Comparison of ENCODE assay signal across 28 cellular contexts in the genomic region with DNA sequence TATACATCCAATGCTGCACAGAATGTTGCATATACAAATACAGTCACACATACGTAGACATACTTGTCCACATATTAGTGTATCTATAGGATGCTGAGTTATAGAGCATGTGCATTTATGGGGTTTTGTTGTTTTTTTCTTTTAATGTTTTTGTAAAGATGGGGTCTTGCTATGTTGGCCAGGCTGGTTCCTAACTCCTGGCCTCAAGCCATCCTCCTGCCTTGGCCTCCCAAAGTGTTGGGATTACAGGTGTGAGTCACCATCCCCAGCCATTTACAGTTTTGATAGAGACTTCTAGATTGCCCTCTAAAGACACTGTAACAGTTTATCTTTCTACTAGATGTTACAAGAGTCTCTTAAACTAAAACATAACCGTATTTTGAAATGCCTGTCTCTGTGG. TPM values are rescaled to one million over a fixed set of nuclear protein-coding genes. Genes with fewer than 3 reads are reported as not detected.
A peak's percentile ranks its signal among the peaks of the same experiment; 100 is the strongest.
DNase-seq lines count a peak whose midpoint lies in the region; ATAC-seq, FAIRE-seq and TF ChIP-seq lines count a peak whose summit lies in the region.
"Had no signal": no experiment of that assay in that cellular context is flagged by ENCODE, and none has a peak within 500 bp of the region (broad histone marks: within the 10 kb centered on the region; RNA-seq: fewer than 3 reads in every experiment).

No MANE protein-coding gene starts in this region.

- TF ChIP-seq CTCF in cardiac muscle cell (IDR thresholded peaks at IDR 0.05; ENCODE audit: low read depth, low read length) (no peak), heart left ventricle (IDR thresholded peaks at IDR 0.05) (no peak), GM12878 (IDR thresholded peaks at IDR 0.05 in 2 of 3, conservative IDR thresholded peaks at IDR 0.05 in 1 of 3; ENCODE audit: control insufficient read depth in 2 of 3, extremely low read depth in 1 of 3, insufficient read depth in 1 of 3, low read depth in 3 of 3, low read length in 3 of 3) (no peak), endothelial cell (IDR thresholded peaks at IDR 0.05; ENCODE audit: unreplicated experiment) (no peak)

- in situ Hi-C loops in GM12878 (cut with MboI): no loop called here

- TF ChIP-seq POLR2A in heart left ventricle (IDR thresholded peaks at IDR 0.05): no peak
- TF ChIP-seq POLR2A in GM12878 (IDR thresholded peaks at IDR 0.05; ENCODE audit: low read depth, low read length): no peak

- H2AFZ ChIP-seq in GM12878 (ENCODE audit: control insufficient read depth, low read depth, low read length): no peak overlapping the region
- H2AFZ ChIP-seq: GM23248 had no signal

- H3K27ac Mint-ChIP-seq in T-helper 17 cell (peak overlapping the region; percentile 61), endothelial cell (ENCODE audit: unreplicated experiment) (no peak overlapping the region)
- H3K27ac Mint-ChIP-seq: CD4-positive, alpha-beta T cell had no signal

- H3K9me3 ChIP-seq in cardiac muscle cell (ENCODE audit: low read depth) (no peaks in the 10 kb centered on the region), heart left ventricle (no peaks in the 10 kb centered on the region), T-helper 17 cell (ENCODE audit: control insufficient read depth, low read length, poor library complexity, severe bottlenecking) (no peaks in the 10 kb centered on the region), GM12878 (replicated peaks; ENCODE audit: control insufficient read depth, insufficient read depth, low read length) (no peaks in the 10 kb centered on the region)
- H3K9me3 ChIP-seq: BE2C; BLaER1 treated with 17β-estradiol and CSF1 and Interleukin-3, amounts not matched to agents 10 nM and 100 nM had no signal

- H3K27ac ChIP-seq in cardiac muscle cell (peak overlapping the region; percentile 74), heart left ventricle (no peak overlapping the region), GM12878 (ENCODE audit: control insufficient read depth, insufficient read depth) (no peak overlapping the region)
- H3K27ac ChIP-seq: 22Rv1; BLaER1 treated with 17β-estradiol and CSF1 and Interleukin-3, amounts not matched to agents 10 nM and 100 nM; GM23248 had no signal

- H3K4me3 Mint-ChIP-seq in T-helper 17 cell: no peak overlapping the region
- peak overlapping the region; percentile 31 for H3K4me3 Mint-ChIP-seq in endothelial cell (ENCODE audit: unreplicated experiment)
- H3K4me3 Mint-ChIP-seq: CD4-positive, alpha-beta T cell had no signal

- intact Hi-C loops in heart left ventricle (cut with DNase I) (no loop called here), GM12878 (cut with micrococcal nuclease; ENCODE audit: unreplicated experiment) (no loop called here)

- no peaks in the 10 kb centered on the region for H4K20me1 ChIP-seq in GM12878 (ENCODE audit: control insufficient read depth, insufficient read depth)

- H3K4me1 ChIP-seq in cardiac muscle cell (ENCODE audit: low read depth) (peaks cover 15% of the 10 kb centered on the region), heart left ventricle (no peaks in the 10 kb centered on the region), GM12878 (ENCODE audit: control insufficient read depth, insufficient read depth, low read length) (no peaks in the 10 kb centered on the region)
- H3K4me1 ChIP-seq: BE2C had no signal

- H3K36me3 ChIP-seq in cardiac muscle cell (peaks cover 84% of the 10 kb centered on the region), heart left ventricle (peaks cover 3 to 99% (median 97%) of the 10 kb centered on the region in 9 donors), GM12878 (ENCODE audit: control insufficient read depth in 2 of 2, insufficient read depth in 2 of 2, low read length in 1 of 2) (peaks cover 38 to 65% of the 10 kb centered on the region in 2 experiments)

- H3K4me3 ChIP-seq in cardiac muscle cell (no peak overlapping the region), heart left ventricle (no peak overlapping the region), GM12878 (no peak overlapping the region)
- H3K4me3 ChIP-seq: BLaER1 treated with 17β-estradiol and CSF1 and Interleukin-3, amounts not matched to agents 10 nM and 100 nM; GM23248 had no signal

- POLR2A ChIA-PET in GM12878 (lab: Charles Lee): no interaction called here

- no peak for DNase-seq in cardiac muscle cell (ENCODE audit: low read depth in 1 of 2, low spot score in 1 of 2)
- DNase-seq in heart left ventricle: no peak
- no peak for DNase-seq in T-helper 17 cell
- DNase-seq in GM12878 (ENCODE audit: low read depth, low spot score): no peak
- DNase-seq in endothelial cell (ENCODE audit: low spot score): no peak
- no peak for DNase-seq in NCI-H1417 treated with DMSO at 0.1 percent for 48 hours (lab: John Stamatoyannopoulos, UW)
- no peak for DNase-seq in NCI-H226
- DNase-seq: ACHN; AML-193; BE2C; CD4-positive, alpha-beta T cell; CD8-positive, alpha-beta memory T cell; DMS 273 treated with DMSO at 0.1 percent for 48 hours; DMS79; EL; GDM1; GM23248; H7; HCEC 1CT had no signal

- SMC1A ChIA-PET in GM12878 (lab: Charles Lee; ENCODE audit: uncharacterized antibody, unreplicated experiment): no interaction called here

- WGBS in heart left ventricle, 4 donors: 87 to 93% (median 92%) methylated on average over 2 of the region's 2 CpGs
- WGBS in GM12878 (ENCODE audit: insufficient coverage, insufficient replicate concordance, low lambda C conversion rate, missing lambda C conversion rate): 96% methylated on average over 2 of the region's 2 CpGs

- H3K27me3 Mint-ChIP-seq in T-helper 17 cell (no peaks in the 10 kb centered on the region), endothelial cell (ENCODE audit: unreplicated experiment) (peaks cover 5% of the 10 kb centered on the region)
- H3K27me3 Mint-ChIP-seq: CD4-positive, alpha-beta T cell; CD8-positive, alpha-beta memory T cell had no signal

- H3K4me1 Mint-ChIP-seq in T-helper 17 cell: peaks cover 16% of the 10 kb centered on the region
- H3K4me1 Mint-ChIP-seq in endothelial cell (ENCODE audit: unreplicated experiment): peaks cover 10% of the 10 kb centered on the region
- H3K4me1 Mint-ChIP-seq: CD14-positive monocyte had no signal

- H3K27me3 ChIP-seq in cardiac muscle cell (no peaks in the 10 kb centered on the region), heart left ventricle (no peaks in the 10 kb centered on the region), GM12878 (replicated peaks in 1 of 2; ENCODE audit: control insufficient read depth in 2 of 2, insufficient read depth in 2 of 2, low read length in 1 of 2) (no peaks in the 10 kb centered on the region)
- H3K27me3 ChIP-seq: BE2C; BLaER1 treated with 17β-estradiol and CSF1 and Interleukin-3, amounts not matched to agents 10 nM and 100 nM had no signal

- H3K4me2 ChIP-seq in GM12878 (ENCODE audit: control insufficient read depth, insufficient read depth): no peak overlapping the region
- H3K4me2 ChIP-seq: BLaER1 treated with 17β-estradiol and CSF1 and Interleukin-3, amounts not matched to agents 10 nM and 100 nM had no signal

- H3K9ac ChIP-seq in GM12878 (ENCODE audit: control insufficient read depth, insufficient read depth, low read length): no peak overlapping the region
- H3K9ac ChIP-seq: BLaER1 treated with 17β-estradiol and CSF1 and Interleukin-3, amounts not matched to agents 10 nM and 100 nM; GM23248 had no signal

- H3K9me3 Mint-ChIP-seq in endothelial cell (ENCODE audit: unreplicated experiment): no peaks in the 10 kb centered on the region
- H3K9me3 Mint-ChIP-seq: CD14-positive monocyte; CD4-positive, alpha-beta T cell; CD8-positive, alpha-beta memory T cell had no signal

- H3K79me2 ChIP-seq in GM12878 (ENCODE audit: control insufficient read depth, insufficient read depth, low read length): no peaks in the 10 kb centered on the region

- no peak for TF ChIP-seq RAD21 in GM12878 (IDR thresholded peaks at IDR 0.05; ENCODE audit: insufficient read depth, low read depth, low read length)

- no peak for ATAC-seq in heart left ventricle
- ATAC-seq in T-helper 17 cell: no peak
- no peak for ATAC-seq in GM12878
- ATAC-seq in HG03097 (IDR thresholded peaks at IDR 0.05; ENCODE audit: low FRiP score, unreplicated experiment): no peak

- CTCF ChIA-PET in GM12878 (lab: Yijun Ruan, JAX): no interaction called here

- TF ChIP-seq EP300 in GM12878 (IDR thresholded peaks at IDR 0.05; ENCODE audit: borderline replicate concordance in 1 of 2, control insufficient read depth in 1 of 2, low read depth in 2 of 2, low read length in 2 of 2): no peak

- no peak for FAIRE-seq in GM12878 (lab: Jason Lieb, UNC)
- FAIRE-seq: A204.1, D721Med, GM12891, GM18507, H1 had no signal

- no TSS peak for BruUV-seq in GM12878 (replicated peaks; lab: Mats Ljungman, UMichigan)

- RAD21 ChIA-PET in GM12878 (lab: Charles Lee; ENCODE audit: unreplicated experiment): no interaction called here

- H3K36me3 Mint-ChIP-seq in T-helper 17 cell (ENCODE audit: low read depth): peaks cover 7% of the 10 kb centered on the region
- H3K36me3 Mint-ChIP-seq in endothelial cell (ENCODE audit: low read depth, unreplicated experiment): peaks cover 52% of the 10 kb centered on the region

RNA-seq across cellular contexts. Expression of a gene that starts 14.3 kb away (rescaled TPM):
- total RNA-seq in cardiac muscle cell: 159 and 195 TPM in 2 replicates
- 148 and 216 TPM in 2 replicates for polyA plus RNA-seq in cardiac muscle cell
- total RNA-seq in heart left ventricle: 100 to 1,000 TPM in 7 of 9 donors, 10 to 100 TPM in 2; 88.7 to 138 (median 115) TPM
- polyA plus RNA-seq in heart left ventricle: 10 to 100 TPM; 64.2 to 91.0 TPM
- total RNA-seq in T-helper 17 cell: 100 to 1,000 TPM; 316 to 329 TPM
- total RNA-seq in GM12878 (2013; cell fraction: nucleolus; rRNA removed): 152 and 164 TPM in 2 replicates
- total RNA-seq in GM12878 (2014; rRNA removed): 96.3 and 101 TPM in 2 replicates
- total RNA-seq in GM12878 (2014; rRNA removed; fragmentation: Illumina TruSeq; extraction: Trizol): 88.8 and 100 TPM in 2 replicates
- total RNA-seq in GM12878 (2021): 276 TPM in 2 replicates
- 52.2 TPM for polyA plus RNA-seq in GM12878 (2011; ENCODE audit: low read depth)
- polyA plus RNA-seq in GM12878 (2011; rRNA removed): 37.7 and 61.7 TPM in 2 replicates
- 46.3 and 65.1 TPM in 2 replicates for polyA plus RNA-seq in GM12878 (2011; cell fraction: cytosol; rRNA removed)
- polyA plus RNA-seq in GM12878 (2011; cell fraction: nucleus; rRNA removed): 49.1 and 66.4 TPM in 2 replicates
- 120 and 147 TPM in 2 replicates for polyA plus RNA-seq in GM12878 (2012)
- polyA plus RNA-seq in GM12878 (2014; fragmentation: Illumina TruSeq; extraction: Trizol): 149 and 175 TPM in 2 replicates
- polyA plus RNA-seq in GM12878 (2014; fragmentation: Nextera tagmentation; extraction: Ambion mirVana): 10 to 100 TPM; 11.1 to 26.3 TPM
- 132 and 168 TPM in 2 replicates for polyA plus RNA-seq in GM12878 (2014; rRNA removed)
- polyA plus RNA-seq in GM12878 (2016; fragmentation: Nextera tagmentation; extraction: Ambion mirVana): 100 to 1,000 TPM; 178 to 185 TPM
- 58.4 and 63.7 TPM in 2 replicates for polyA minus RNA-seq in GM12878 (2011; rRNA and poly(A)+ RNA removed)
- 38.7 and 41.0 TPM in 2 replicates for polyA minus RNA-seq in GM12878 (2011; cell fraction: cytosol; rRNA and poly(A)+ RNA removed)
- 36.3 and 72.3 TPM in 2 replicates for polyA minus RNA-seq in GM12878 (2011; cell fraction: nucleus; rRNA and poly(A)+ RNA removed)
- 259 TPM for total RNA-seq in endothelial cell (ENCODE audit: unreplicated experiment)

RNA-seq across cellular contexts. Expression of a gene that starts 31.5 kb away (rescaled TPM):
- total RNA-seq in cardiac muscle cell (24.6 and 25.2 TPM in 2 replicates), heart left ventricle (10 to 100 TPM; 10.0 to 22.2 (median 14.2) TPM), T-helper 17 cell (10 to 100 TPM; 34.7 to 35.4 TPM), GM12878 (2014; rRNA removed) (14.4 and 18.3 TPM in 2 replicates), GM12878 (2014; rRNA removed; fragmentation: Illumina TruSeq; extraction: Trizol) (7.0 and 8.8 TPM in 2 replicates), GM12878 (2021) (32.9 and 34.1 TPM in 2 replicates), endothelial cell (ENCODE audit: unreplicated experiment) (28.6 TPM)
- polyA plus RNA-seq in cardiac muscle cell (29.7 and 32.4 TPM in 2 replicates), heart left ventricle (10 to 100 TPM; 12.8 to 16.0 TPM), GM12878 (2011; rRNA removed) (4.3 and 9.2 TPM in 2 replicates), GM12878 (2014; fragmentation: Illumina TruSeq; extraction: Trizol) (11.0 and 19.4 TPM in 2 replicates), GM12878 (2014; fragmentation: Nextera tagmentation; extraction: Ambion mirVana) (1 to 10 TPM; 1.8 to 2.4 TPM), GM12878 (2014; rRNA removed) (24.4 and 28.1 TPM in 2 replicates), GM12878 (2016; fragmentation: Nextera tagmentation; extraction: Ambion mirVana) (10 to 100 TPM; 27.3 to 29.5 TPM)
- total RNA-seq in GM12878 (2013; cell fraction: nucleolus; rRNA removed): 17.5 and 19.3 TPM in 2 replicates
- polyA plus RNA-seq in GM12878 (2011; ENCODE audit: low read depth): 8.9 TPM
- polyA plus RNA-seq in GM12878 (2011; cell fraction: cytosol; rRNA removed): 11.4 and 12.1 TPM in 2 replicates
- polyA plus RNA-seq in GM12878 (2011; cell fraction: nucleus; rRNA removed): 9.0 and 12.7 TPM in 2 replicates
- polyA plus RNA-seq in GM12878 (2012): 17.3 and 22.2 TPM in 2 replicates
- 6.9 and 14.5 TPM in 2 replicates for polyA minus RNA-seq in GM12878 (2011; rRNA and poly(A)+ RNA removed)
- 6.1 and 8.8 TPM in 2 replicates for polyA minus RNA-seq in GM12878 (2011; cell fraction: cytosol; rRNA and poly(A)+ RNA removed)
- polyA minus RNA-seq in GM12878 (2011; cell fraction: nucleus; rRNA and poly(A)+ RNA removed): 5.0 and 12.9 TPM in 2 replicates

RNA-seq across cellular contexts. Expression of a gene that starts 59.5 kb away (rescaled TPM):
- total RNA-seq in cardiac muscle cell: 62.7 and 68.5 TPM in 2 replicates
- polyA plus RNA-seq in cardiac muscle cell: 16.6 and 26.2 TPM in 2 replicates
- total RNA-seq in heart left ventricle: 10 to 100 TPM in 7 of 9 donors, 1 to 10 TPM in 2; 9.3 to 62.5 (median 13.2) TPM
- 10 to 100 TPM in 1 of 2 donors, 1 to 10 TPM in 1; 5.0 to 21.1 TPM for polyA plus RNA-seq in heart left ventricle
- under 1 TPM; 0.22 to 0.44 TPM for total RNA-seq in T-helper 17 cell
- total RNA-seq in GM12878 (2013; cell fraction: nucleolus; rRNA removed): not detected in 2 replicates
- under 0.01 TPM in 2 replicates for total RNA-seq in GM12878 (2014; rRNA removed)
- not detected in 2 replicates for total RNA-seq in GM12878 (2014; rRNA removed; fragmentation: Illumina TruSeq; extraction: Trizol)
- 0.16 and 0.26 TPM in 2 replicates for total RNA-seq in GM12878 (2021)
- 0.05 TPM for polyA plus RNA-seq in GM12878 (2011; ENCODE audit: low read depth)
- 0.03 and 0.10 TPM in 2 replicates for polyA plus RNA-seq in GM12878 (2011; rRNA removed)
- 0.06 and 0.30 TPM in 2 replicates for polyA plus RNA-seq in GM12878 (2011; cell fraction: cytosol; rRNA removed)
- polyA plus RNA-seq in GM12878 (2011; cell fraction: nucleus; rRNA removed): 0.04 TPM in 1 of 2 replicates, not detected in the other
- polyA plus RNA-seq in GM12878 (2012): 0.05 and 0.08 TPM in 2 replicates
- polyA plus RNA-seq in GM12878 (2014; fragmentation: Illumina TruSeq; extraction: Trizol): 0.08 TPM in 1 of 2 replicates, not detected in the other
- under 1 TPM in 1 of 2 experiments, not detected in 1; 0.05 TPM for polyA plus RNA-seq in GM12878 (2014; fragmentation: Nextera tagmentation; extraction: Ambion mirVana)
- polyA plus RNA-seq in GM12878 (2014; rRNA removed): not detected in 2 replicates
- polyA plus RNA-seq in GM12878 (2016; fragmentation: Nextera tagmentation; extraction: Ambion mirVana): under 1 TPM; 0.05 to 0.33 TPM
- 0.15 and 0.37 TPM in 2 replicates for polyA minus RNA-seq in GM12878 (2011; rRNA and poly(A)+ RNA removed)
- polyA minus RNA-seq in GM12878 (2011; cell fraction: cytosol; rRNA and poly(A)+ RNA removed): 0.62 TPM in 1 of 2 replicates, not detected in the other
- 0.12 and 0.29 TPM in 2 replicates for polyA minus RNA-seq in GM12878 (2011; cell fraction: nucleus; rRNA and poly(A)+ RNA removed)
- 5.5 TPM for total RNA-seq in endothelial cell (ENCODE audit: unreplicated experiment)
